Comparison of ENCODE assay signal across 19 cellular contexts in genomic region chr2:72813841-72814240, GRCh38. TPM values are rescaled to one million over a fixed set of nuclear protein-coding genes. Genes with fewer than 3 reads are reported as not detected.
DNase-seq lines count a peak whose midpoint lies in the region; ATAC-seq, FAIRE-seq and TF ChIP-seq lines count a peak whose summit lies in the region.
"Had no signal": no experiment of that assay in that cellular context is flagged by ENCODE, and none has a peak within 500 bp of the region (broad histone marks: within the 10 kb centered on the region; RNA-seq: fewer than 3 reads in every experiment).

No MANE protein-coding gene starts in this region.

- H3K14ac ChIP-seq in mesenchymal stem cell (ENCODE audit: low read length in 2 of 2), result no peak overlapping the region

- no peak for FAIRE-seq in astrocyte (lab: Jason Lieb, UNC)
- FAIRE-seq: GM19239 had no signal

- H3K27ac ChIP-seq in astrocyte (ENCODE audit: low read depth, low read length) (no peak overlapping the region), mesenchymal stem cell (ENCODE audit: low read length, poor library complexity, severe bottlenecking) (no peak overlapping the region)
- H3K27ac ChIP-seq: body of pancreas, KMS-11 had no signal

- H3K18ac ChIP-seq in mesenchymal stem cell (ENCODE audit: low read depth in 1 of 2, low read length in 2 of 2), result no peak overlapping the region

- no peak overlapping the region for H3K4ac ChIP-seq in mesenchymal stem cell (ENCODE audit: low read depth in 1 of 2, low read length in 2 of 2)

- H3K36me3 Mint-ChIP-seq in astrocyte (ENCODE audit: low read depth, unreplicated experiment), result peaks cover 3% of the 10 kb centered on the region

- H3K23ac ChIP-seq in mesenchymal stem cell (ENCODE audit: low read length in 2 of 2), result no peak overlapping the region

- peaks cover 24% of the 10 kb centered on the region for H3K79me1 ChIP-seq in mesenchymal stem cell (replicated peaks; ENCODE audit: low read length, poor library complexity, severe bottlenecking)

- H2AK5ac ChIP-seq in mesenchymal stem cell (ENCODE audit: low read length, severe bottlenecking), result no peak overlapping the region

- H3K4me2 ChIP-seq in astrocyte (ENCODE audit: low read length), result peak overlapping the region; percentile 7
- H3K4me2 ChIP-seq in mesenchymal stem cell (ENCODE audit: low read length, poor library complexity, severe bottlenecking), result no peak overlapping the region
- H3K4me2 ChIP-seq: KMS-11 had no signal

- H3K9me3 ChIP-seq in astrocyte (ENCODE audit: insufficient read depth, low read depth, low read length) (no peaks in the 10 kb centered on the region), mesenchymal stem cell (ENCODE audit: control insufficient read depth, low read length) (peaks cover 9% of the 10 kb centered on the region)
- H3K9me3 ChIP-seq: body of pancreas had no signal

- H4K20me1 ChIP-seq in astrocyte (ENCODE audit: insufficient read depth, low read length), result peaks cover 17% of the 10 kb centered on the region

- no peak overlapping the region for H2BK5ac ChIP-seq in mesenchymal stem cell (ENCODE audit: low read depth, low read length, poor library complexity, severe bottlenecking)

- ATAC-seq in GM19463 (IDR thresholded peaks at IDR 0.05; ENCODE audit: unreplicated experiment), result no peak
- no peak for ATAC-seq in GM19328 (IDR thresholded peaks at IDR 0.05; ENCODE audit: unreplicated experiment)
- ATAC-seq: body of pancreas; left lobe of liver; naive thymus-derived CD4-positive, alpha-beta T cell had no signal

- H3K27me3 ChIP-seq in astrocyte (ENCODE audit: insufficient read depth, low read length) (no peaks in the 10 kb centered on the region), mesenchymal stem cell (ENCODE audit: control insufficient read depth in 1 of 2, insufficient read depth in 1 of 2, low read length in 2 of 2) (no peaks in the 10 kb centered on the region)
- H3K27me3 ChIP-seq: body of pancreas had no signal

- H3K27ac Mint-ChIP-seq in astrocyte (ENCODE audit: unreplicated experiment), result no peak overlapping the region
- H3K27ac Mint-ChIP-seq: progenitor cell of endocrine pancreas; T-helper 2 cell treated with Interferon-gamma antibody and Interleukin-4, amounts not matched to agents 5 μg/mL and 100 μg/mL, for 36 hours had no signal

- H2BK120ac ChIP-seq in mesenchymal stem cell (ENCODE audit: low read depth, low read length), result no peak overlapping the region

- peak; percentile 29 for DNase-seq in EL
- peak; percentile 48 for DNase-seq in astrocyte (ENCODE audit: low read depth)
- peak; percentile 57 for DNase-seq in fibroblast of peridontal ligament (ENCODE audit: extremely low read depth)
- peak; percentile 16 for DNase-seq in medulla oblongata (ENCODE audit: extremely low spot score)
- DNase-seq in mesenchymal stem cell, result no peak
- no peak for DNase-seq in stimulated activated CD4-positive, alpha-beta T cell treated with anti-CD3 and anti-CD28 coated beads, Interleukin-4, amount 100 ng/mL, for 24 hours
- DNase-seq: activated CD4-positive, alpha-beta T cell treated with anti-CD3 and anti-CD28 coated beads for 1 hour; body of pancreas; naive thymus-derived CD4-positive, alpha-beta T cell; NCI-H1436; NCI-H446; SIG-M5 had no signal

- no peak overlapping the region for H3K9ac ChIP-seq in astrocyte (ENCODE audit: low read length)
- H3K9ac ChIP-seq in mesenchymal stem cell (ENCODE audit: low read length), result no peak overlapping the region
- H3K9ac ChIP-seq: KMS-11 had no signal

- H2BK12ac ChIP-seq in mesenchymal stem cell (ENCODE audit: low read length in 2 of 2), result no peak overlapping the region

- H3K9me3 Mint-ChIP-seq in astrocyte (ENCODE audit: unreplicated experiment), result peaks cover 1% of the 10 kb centered on the region

- H3K79me2 ChIP-seq in astrocyte (ENCODE audit: insufficient read depth, low read length), result peaks cover 48% of the 10 kb centered on the region

- no peak overlapping the region for H3K4me3 Mint-ChIP-seq in astrocyte (ENCODE audit: unreplicated experiment)
- H3K4me3 Mint-ChIP-seq: naive thymus-derived CD4-positive, alpha-beta T cell; T-helper 2 cell treated with Interferon-gamma antibody and Interleukin-4, amounts not matched to agents 5 μg/mL and 100 μg/mL, for 36 hours had no signal

- H2BK15ac ChIP-seq in mesenchymal stem cell (ENCODE audit: low read depth, poor library complexity, severe bottlenecking), result no peak overlapping the region

- no peak overlapping the region for H4K91ac ChIP-seq in mesenchymal stem cell (ENCODE audit: low read length)

- peaks cover 6% of the 10 kb centered on the region for H3K4me1 ChIP-seq in astrocyte (ENCODE audit: insufficient read depth, low read length)
- H3K4me1 ChIP-seq in mesenchymal stem cell (ENCODE audit: control insufficient read depth, insufficient read depth, low read depth, low read length), result peaks cover 3% of the 10 kb centered on the region
- H3K4me1 ChIP-seq: body of pancreas had no signal

- H2AFZ ChIP-seq in astrocyte (ENCODE audit: low read depth, low read length) (no peak overlapping the region), mesenchymal stem cell (ENCODE audit: low read depth, low read length) (no peak overlapping the region)

- H3K36me3 ChIP-seq in astrocyte (ENCODE audit: insufficient read depth, low read length), result no peaks in the 10 kb centered on the region
- H3K36me3 ChIP-seq in mesenchymal stem cell (ENCODE audit: control insufficient read depth in 1 of 2, insufficient read depth in 2 of 2, low read depth in 1 of 2, low read length in 2 of 2), result peaks cover 0 to 6% of the 10 kb centered on the region in 2 experiments

- no peaks in the 10 kb centered on the region for H3K27me3 Mint-ChIP-seq in astrocyte (ENCODE audit: low read depth, unreplicated experiment)
- H3K27me3 Mint-ChIP-seq: progenitor cell of endocrine pancreas had no signal

- H4K8ac ChIP-seq in mesenchymal stem cell (ENCODE audit: low read length), result no peak overlapping the region

- TF ChIP-seq CTCF in astrocyte (IDR thresholded peaks at IDR 0.05; ENCODE audit: insufficient read depth, low read depth, low read length), result no peak

- H3K4me3 ChIP-seq in astrocyte (ENCODE audit: insufficient read depth, low read depth, low read length) (no peak overlapping the region), mesenchymal stem cell (ENCODE audit: insufficient read depth in 1 of 2, low read depth in 1 of 2, low read length in 2 of 2) (no peak overlapping the region)
- H3K4me3 ChIP-seq: body of pancreas had no signal

- peaks cover 7% of the 10 kb centered on the region for H3K4me1 Mint-ChIP-seq in astrocyte (ENCODE audit: low read depth, unreplicated experiment)

- 80% methylated on average over 2 of the region's 2 CpGs for WGBS in mesenchymal stem cell

RNA-seq across cellular contexts. Expression of gene EXOC6B, which starts 12.0 kb away (rescaled TPM):
- 26.2 and 31.8 TPM in 2 replicates for total RNA-seq in astrocyte
- 23.5 TPM for polyA plus RNA-seq in mesenchymal stem cell (2013, experiment 1 of 2)
- polyA plus RNA-seq in mesenchymal stem cell (2013, experiment 2 of 2), result 22.0 TPM

Comparison
In these comparisons a context has a peak if more than half of its experiments do, and no peak if none do; other contexts are left out.
1. DNase-seq: peak in EL (single experiment), astrocyte (single experiment), fibroblast of peridontal ligament (single experiment) and medulla oblongata (single experiment); none in mesenchymal stem cell (single experiment) and stimulated activated CD4-positive, alpha-beta T cell treated with anti-CD3 and anti-CD28 coated beads, Interleukin-4, amount 100 ng/mL, for 24 hours (single experiment).